Comparison of ENCODE assay signal across 1 cellular context in genomic region chr1:46131093-46131492, GRCh38.
TF ChIP-seq lines count a peak whose summit lies in the region.

No MANE protein-coding gene starts in this region.

TF ChIP-seq in SK-N-SH treated with all-trans-retinoic acid at 6 μM for 48 hours, 23 proteins besides CTCF, POLR2A, EP300 and RAD21 (continued from another document):
- TF ChIP-seq ARNTL (CRISPR knock-in tag; IDR thresholded peaks at IDR 0.05; ENCODE audit: borderline replicate concordance, low read depth) (no peak), BACH2 (CRISPR knock-in tag; IDR thresholded peaks at IDR 0.05; ENCODE audit: borderline replicate concordance) (no peak), ISL1 (CRISPR knock-in tag; IDR thresholded peaks at IDR 0.05) (no peak), ESRRG (CRISPR knock-in tag; IDR thresholded peaks at IDR 0.05) (no peak), ZFP3 (CRISPR knock-in tag; IDR thresholded peaks at IDR 0.05) (no peak)
